In genomic region chr6:31403283-31403989, GRCh38 we compare ENCODE assay signal across 8 cellular contexts. TPM values are rescaled to one million over a fixed set of nuclear protein-coding genes. Genes with fewer than 3 reads are reported as not detected.
DNase-seq lines count a peak whose midpoint lies in the region; ATAC-seq and TF ChIP-seq lines count a peak whose summit lies in the region.

MICA (plus strand) TSS chr6:31403595; CDS start chr6:31403633, 38 bp downstream.

- H3K4me1 Mint-ChIP-seq in activated T-helper 17 cell treated with anti-CD3 and anti-CD28 coated beads, Interleukin-2, amount 50 U/mL, for 72 hours = peaks cover 54% of the 10 kb centered on the region
- H3K4me1 Mint-ChIP-seq in naive B cell = peaks cover 68 to 87% (median 77%) of the 10 kb centered on the region in 3 donors
- peaks cover 80% of the 10 kb centered on the region for H3K4me1 Mint-ChIP-seq in stimulated activated effector memory CD8-positive, alpha-beta T cell treated with anti-CD3 and anti-CD28 coated beads, Interleukin-12 subunit alpha, Interleukin-12 subunit beta, amount 100 ng/mL, for 72 hours

- H3K27ac Mint-ChIP-seq in activated T-helper 17 cell treated with anti-CD3 and anti-CD28 coated beads, Interleukin-2, amount 50 U/mL, for 72 hours = peak within 1 kb of the TSS; percentile 55
- peak within 1 kb of the TSS; percentile 44 to 93 (median 81) for H3K27ac Mint-ChIP-seq in naive B cell
- peak within 1 kb of the TSS; percentile 48 for H3K27ac Mint-ChIP-seq in stimulated activated effector memory CD8-positive, alpha-beta T cell treated with anti-CD3 and anti-CD28 coated beads, Interleukin-12 subunit alpha, Interleukin-12 subunit beta, amount 100 ng/mL, for 72 hours

- H3K4me3 Mint-ChIP-seq in activated T-helper 17 cell treated with anti-CD3 and anti-CD28 coated beads, Interleukin-2, amount 50 U/mL, for 72 hours = peak within 1 kb of the TSS; percentile 84
- H3K4me3 Mint-ChIP-seq in naive B cell = peak within 1 kb of the TSS; percentile 79 to 99 (median 89)
- H3K4me3 Mint-ChIP-seq in stimulated activated effector memory CD8-positive, alpha-beta T cell treated with anti-CD3 and anti-CD28 coated beads, Interleukin-12 subunit alpha, Interleukin-12 subunit beta, amount 100 ng/mL, for 72 hours = peak within 1 kb of the TSS; percentile 78

- ATAC-seq in HG02840 (IDR thresholded peaks at IDR 0.05; ENCODE audit: low FRiP score, unreplicated experiment) (peak; percentile 52), naive B cell (ENCODE audit: low read depth in 2 of 2) (peak; percentile 27 to 45)
- peak; percentile 77 for ATAC-seq in activated T-helper 17 cell treated with anti-CD3 and anti-CD28 coated beads, Interleukin-2, amount 50 U/mL, for 72 hours (replicated peaks)
- peak; percentile 82 for ATAC-seq in stimulated activated effector memory CD8-positive, alpha-beta T cell treated with anti-CD3 and anti-CD28 coated beads, Interleukin-12 subunit alpha, Interleukin-12 subunit beta, amount 100 ng/mL, for 72 hours

- DNase-seq in GM10266 (ENCODE audit: extremely low spot score) = peak; percentile 92
- peak; percentile 88 for DNase-seq in OCI-M1 (lab: John Stamatoyannopoulos, UW)
- DNase-seq in fibroblast of mammary gland (ENCODE audit: low read depth) = peak; percentile 82
- peak; percentile 64 for DNase-seq in naive B cell
- peak; percentile 58 to 85 for DNase-seq in stimulated activated effector memory CD8-positive, alpha-beta T cell treated with anti-CD3 and anti-CD28 coated beads, Interleukin-12 subunit alpha, Interleukin-12 subunit beta, amount 100 ng/mL, for 72 hours (ENCODE audit: low spot score in 2 of 2)
- no peak for DNase-seq in NCI-H524 treated with DMSO at 0.1 percent for 48 hours (lab: John Stamatoyannopoulos, UW)

- TF ChIP-seq CTCF in GM10266 (IDR thresholded peaks at IDR 0.05; ENCODE audit: control insufficient read depth, insufficient read depth, low read depth, missing control alignments) (no peak), fibroblast of mammary gland (conservative IDR thresholded peaks at IDR 0.05; ENCODE audit: control insufficient read depth, insufficient read depth, low read depth, low read length) (no peak)

- peak within 1 kb of the TSS; percentile 82 for H3K4me3 ChIP-seq in fibroblast of mammary gland (ENCODE audit: control insufficient read depth, low read depth, low read length)

- peaks cover 27% of the 10 kb centered on the region for H3K36me3 Mint-ChIP-seq in activated T-helper 17 cell treated with anti-CD3 and anti-CD28 coated beads, Interleukin-2, amount 50 U/mL, for 72 hours (ENCODE audit: low read depth)
- no peaks in the 10 kb centered on the region for H3K36me3 Mint-ChIP-seq in naive B cell
- peaks cover 16% of the 10 kb centered on the region for H3K36me3 Mint-ChIP-seq in stimulated activated effector memory CD8-positive, alpha-beta T cell treated with anti-CD3 and anti-CD28 coated beads, Interleukin-12 subunit alpha, Interleukin-12 subunit beta, amount 100 ng/mL, for 72 hours

- H3K9me3 Mint-ChIP-seq in activated T-helper 17 cell treated with anti-CD3 and anti-CD28 coated beads, Interleukin-2, amount 50 U/mL, for 72 hours = no peaks in the 10 kb centered on the region
- H3K9me3 Mint-ChIP-seq in naive B cell = no peaks in the 10 kb centered on the region
- no peaks in the 10 kb centered on the region for H3K9me3 Mint-ChIP-seq in stimulated activated effector memory CD8-positive, alpha-beta T cell treated with anti-CD3 and anti-CD28 coated beads, Interleukin-12 subunit alpha, Interleukin-12 subunit beta, amount 100 ng/mL, for 72 hours

- H3K27me3 Mint-ChIP-seq in activated T-helper 17 cell treated with anti-CD3 and anti-CD28 coated beads, Interleukin-2, amount 50 U/mL, for 72 hours = no peaks in the 10 kb centered on the region
- H3K27me3 Mint-ChIP-seq in naive B cell = no peaks in the 10 kb centered on the region

RNA-seq across cellular contexts. Expression of gene MICA, which starts in this region (rescaled TPM):
- total RNA-seq in activated T-helper 17 cell treated with anti-CD3 and anti-CD28 coated beads, Interleukin-2, amount 50 U/mL, for 72 hours = 10 to 100 TPM; 11.6 to 16.2 TPM
- polyA plus RNA-seq in naive B cell (ENCODE audit: low read depth in 6 of 6) = 1 to 10 TPM; 3.6 to 6.3 (median 4.4) TPM
